8 cellular contexts compared by ENCODE assay signal in the genomic region with DNA sequence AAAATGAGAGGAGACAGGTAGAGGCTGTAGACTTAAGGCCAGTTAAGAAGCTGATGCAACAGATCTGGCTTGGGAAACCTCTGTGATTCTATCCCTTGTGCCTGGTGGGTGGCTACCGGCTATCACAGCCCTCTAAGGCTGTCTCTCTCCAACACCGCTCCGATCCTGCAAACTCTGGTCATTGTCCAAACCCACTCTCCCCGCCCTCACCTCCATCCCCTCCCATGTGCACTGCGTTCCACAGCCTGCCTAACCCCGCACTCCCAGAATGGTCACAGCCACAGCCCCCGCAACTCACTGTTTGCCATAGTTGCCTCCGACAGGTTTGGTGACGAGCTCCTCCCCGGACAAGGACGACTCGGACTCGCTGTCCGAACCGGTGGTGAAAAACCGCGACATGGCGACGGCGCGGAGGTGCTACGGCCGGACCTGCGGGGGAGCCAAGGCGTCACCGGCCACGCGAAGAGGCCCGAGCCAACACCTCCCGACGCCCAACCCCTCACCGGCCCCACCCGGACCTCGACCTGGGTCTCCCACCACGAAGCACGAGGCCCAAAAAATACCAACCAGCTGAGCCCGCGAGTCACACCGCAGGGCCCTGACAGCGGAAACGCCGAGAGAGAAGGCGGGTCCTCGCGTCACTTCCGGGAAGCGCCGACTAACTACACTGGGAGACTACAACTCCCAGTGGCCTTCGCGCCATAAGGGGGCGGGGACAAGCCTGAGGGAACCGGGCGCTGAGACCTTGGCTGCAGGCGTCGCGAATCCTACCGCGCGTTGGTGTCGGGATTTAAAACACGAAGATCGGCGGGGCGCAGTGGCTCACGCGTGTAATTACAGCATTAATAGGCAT. TPM values are rescaled to one million over a fixed set of nuclear protein-coding genes. Genes with fewer than 3 reads are reported as not detected.
DNase-seq lines count a peak whose midpoint lies in the region; ATAC-seq, FAIRE-seq and TF ChIP-seq lines count a peak whose summit lies in the region.
"Not testable (repeated sequence)": the region's sequence is repeated elsewhere in the genome, so short reads cannot be mapped to it uniquely, and the experiment has no call there.

A gene with protein sequence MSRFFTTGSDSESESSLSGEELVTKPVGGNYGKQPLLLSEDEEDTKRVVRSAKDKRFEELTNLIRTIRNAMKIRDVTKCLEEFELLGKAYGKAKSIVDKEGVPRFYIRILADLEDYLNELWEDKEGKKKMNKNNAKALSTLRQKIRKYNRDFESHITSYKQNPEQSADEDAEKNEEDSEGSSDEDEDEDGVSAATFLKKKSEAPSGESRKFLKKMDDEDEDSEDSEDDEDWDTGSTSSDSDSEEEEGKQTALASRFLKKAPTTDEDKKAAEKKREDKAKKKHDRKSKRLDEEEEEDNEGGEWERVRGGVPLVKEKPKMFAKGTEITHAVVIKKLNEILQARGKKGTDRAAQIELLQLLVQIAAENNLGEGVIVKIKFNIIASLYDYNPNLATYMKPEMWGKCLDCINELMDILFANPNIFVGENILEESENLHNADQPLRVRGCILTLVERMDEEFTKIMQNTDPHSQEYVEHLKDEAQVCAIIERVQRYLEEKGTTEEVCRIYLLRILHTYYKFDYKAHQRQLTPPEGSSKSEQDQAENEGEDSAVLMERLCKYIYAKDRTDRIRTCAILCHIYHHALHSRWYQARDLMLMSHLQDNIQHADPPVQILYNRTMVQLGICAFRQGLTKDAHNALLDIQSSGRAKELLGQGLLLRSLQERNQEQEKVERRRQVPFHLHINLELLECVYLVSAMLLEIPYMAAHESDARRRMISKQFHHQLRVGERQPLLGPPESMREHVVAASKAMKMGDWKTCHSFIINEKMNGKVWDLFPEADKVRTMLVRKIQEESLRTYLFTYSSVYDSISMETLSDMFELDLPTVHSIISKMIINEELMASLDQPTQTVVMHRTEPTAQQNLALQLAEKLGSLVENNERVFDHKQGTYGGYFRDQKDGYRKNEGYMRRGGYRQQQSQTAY (minus strand): TSS at position 622 of the 853 bp plus-strand sequence. CDS start 223 bp downstream, at position 399.

- intact Hi-C loops in GM12878 (cut with micrococcal nuclease; ENCODE audit: unreplicated experiment); transverse colon (cut with DNase I; ENCODE audit: low total_unique reads): not testable (repeated sequence)

- H2AFZ ChIP-seq in GM12878 (ENCODE audit: control insufficient read depth, low read depth, low read length), result not testable (repeated sequence)

- H3K9me3 Mint-ChIP-seq in nephron progenitor cell, result not testable (repeated sequence)

- H3K27me3 Mint-ChIP-seq in nephron progenitor cell (ENCODE audit: low read depth, poor library complexity), result not testable (repeated sequence)

- peak; percentile 98 for ATAC-seq in GM18498 (IDR thresholded peaks at IDR 0.05; ENCODE audit: unreplicated experiment)
- peak; percentile 92 for ATAC-seq in GM21717 (IDR thresholded peaks at IDR 0.05; ENCODE audit: unreplicated experiment)
- peak; percentile 96 for ATAC-seq in HG03196 (IDR thresholded peaks at IDR 0.05; ENCODE audit: unreplicated experiment)
- ATAC-seq in GM12878, result peak; percentile 99

- not testable (repeated sequence) for TF ChIP-seq POLR2A in GM12878 (IDR thresholded peaks at IDR 0.05; ENCODE audit: low read depth, low read length); transverse colon (IDR thresholded peaks at IDR 0.05)

- not testable (repeated sequence) for DNase-seq in SJSA1 (ENCODE audit: low read depth in 1 of 2, low spot score in 2 of 2); GM12878 (ENCODE audit: low read depth, low spot score); cardiac muscle cell (ENCODE audit: low read depth in 1 of 2, low spot score in 1 of 2); nephron progenitor cell; transverse colon

- POLR2A ChIA-PET in GM12878 (lab: Charles Lee), result not testable (repeated sequence)

- not testable (repeated sequence) for TF ChIP-seq CTCF in GM12878 (IDR thresholded peaks at IDR 0.05 in 2 of 3, conservative IDR thresholded peaks at IDR 0.05 in 1 of 3; ENCODE audit: control insufficient read depth in 2 of 3, extremely low read depth in 1 of 3, insufficient read depth in 1 of 3, low read depth in 3 of 3, low read length in 3 of 3); cardiac muscle cell (IDR thresholded peaks at IDR 0.05; ENCODE audit: low read depth, low read length); nephron progenitor cell (IDR thresholded peaks at IDR 0.05); transverse colon (IDR thresholded peaks at IDR 0.05)

- RAD21 ChIA-PET in GM12878 (lab: Charles Lee; ENCODE audit: unreplicated experiment), result not testable (repeated sequence)

- TF ChIP-seq EP300 in GM12878 (IDR thresholded peaks at IDR 0.05; ENCODE audit: borderline replicate concordance in 1 of 2, control insufficient read depth in 1 of 2, low read depth in 2 of 2, low read length in 2 of 2); transverse colon (IDR thresholded peaks at IDR 0.05; ENCODE audit: low read depth): not testable (repeated sequence)

- H3K9ac ChIP-seq in GM12878 (ENCODE audit: control insufficient read depth, insufficient read depth, low read length), result not testable (repeated sequence)

- in situ Hi-C loops in GM12878 (cut with MboI); transverse colon (cut with MboI; ENCODE audit: low pct_ligation_motif_present in 1 of 4, low pct_unique_long_range_greater_than_20kb in 1 of 4, low sequenced_read_pairs in 3 of 4): not testable (repeated sequence)

- not testable (repeated sequence) for BruUV-seq in GM12878 (replicated peaks; lab: Mats Ljungman, UMichigan)

- CTCF ChIA-PET in GM12878 (lab: Yijun Ruan, JAX), result not testable (repeated sequence)

- not testable (repeated sequence) for H3K9me3 ChIP-seq in SJSA1 (replicated peaks); GM12878 (replicated peaks; ENCODE audit: control insufficient read depth, insufficient read depth, low read length); cardiac muscle cell (ENCODE audit: low read depth); transverse colon

- H3K27me3 ChIP-seq in SJSA1 (replicated peaks); GM12878 (replicated peaks in 1 of 2; ENCODE audit: control insufficient read depth in 2 of 2, insufficient read depth in 2 of 2, low read length in 1 of 2); cardiac muscle cell; transverse colon: not testable (repeated sequence)

- 0 out of 2 replicates have a peak within 1 kb of the TSS, but pooled peaks have one; percentile 9 for H3K4me2 ChIP-seq in GM12878 (ENCODE audit: control insufficient read depth, insufficient read depth)

- FAIRE-seq in GM12878 (lab: Jason Lieb, UNC), result peak; percentile 99

- not testable (repeated sequence) for TF ChIP-seq RAD21 in GM12878 (IDR thresholded peaks at IDR 0.05; ENCODE audit: insufficient read depth, low read depth, low read length)

- SMC1A ChIA-PET in GM12878 (lab: Charles Lee; ENCODE audit: uncharacterized antibody, unreplicated experiment), result not testable (repeated sequence)

- not testable (repeated sequence) for H3K4me3 ChIP-seq in SJSA1, GM12878
- peak within 1 kb of the TSS; percentile 16 for H3K4me3 ChIP-seq in cardiac muscle cell
- peak within 1 kb of the TSS in 1 of 4 donors; percentile 24 for H3K4me3 ChIP-seq in transverse colon

- H3K27ac Mint-ChIP-seq in nephron progenitor cell, result not testable (repeated sequence)

- H3K36me3 Mint-ChIP-seq in nephron progenitor cell (ENCODE audit: low read depth), result not testable (repeated sequence)

- not testable (repeated sequence) for H3K4me1 ChIP-seq in SJSA1 (replicated peaks); GM12878 (ENCODE audit: control insufficient read depth, insufficient read depth, low read length); cardiac muscle cell (ENCODE audit: low read depth); transverse colon

- H4K20me1 ChIP-seq in GM12878 (ENCODE audit: control insufficient read depth, insufficient read depth), result not testable (repeated sequence)

- WGBS in GM12878 (ENCODE audit: insufficient coverage, insufficient replicate concordance, low lambda C conversion rate, missing lambda C conversion rate), result no CpG with 5 or more reads among the region's 66 CpGs
- no CpG with 5 or more reads among the region's 66 CpGs for WGBS in transverse colon (ENCODE audit: low coverage in 1 of 2), 2 donors

- not testable (repeated sequence) for H3K4me1 Mint-ChIP-seq in nephron progenitor cell

- peak within 1 kb of the TSS; percentile 75 for H3K4me3 Mint-ChIP-seq in nephron progenitor cell

- not testable (repeated sequence) for H3K27ac ChIP-seq in SJSA1; GM12878 (ENCODE audit: control insufficient read depth, insufficient read depth); cardiac muscle cell; transverse colon

- not testable (repeated sequence) for H3K36me3 ChIP-seq in SJSA1; GM12878 (ENCODE audit: control insufficient read depth in 2 of 2, insufficient read depth in 2 of 2, low read length in 1 of 2); cardiac muscle cell; transverse colon

- not testable (repeated sequence) for H3K79me2 ChIP-seq in GM12878 (ENCODE audit: control insufficient read depth, insufficient read depth, low read length)

RNA-seq across cellular contexts. Expression of the gene that starts here (rescaled TPM):
- 43.3 and 49.8 TPM in 2 replicates for total RNA-seq in SJSA1 (2014; rRNA removed; shearing (Covaris generic))
- total RNA-seq in GM12878 (2013; cell fraction: nucleolus; rRNA removed), result 44.0 and 57.7 TPM in 2 replicates
- total RNA-seq in GM12878 (2014; rRNA removed), result 70.2 and 93.6 TPM in 2 replicates
- 50.1 and 52.6 TPM in 2 replicates for total RNA-seq in GM12878 (2014; rRNA removed; fragmentation: Illumina TruSeq; extraction: Trizol)
- 60.0 and 63.7 TPM in 2 replicates for total RNA-seq in GM12878 (2021)
- polyA plus RNA-seq in GM12878 (2011; ENCODE audit: low read depth), result 12.7 TPM
- 31.1 and 67.2 TPM in 2 replicates for polyA plus RNA-seq in GM12878 (2011; rRNA removed)
- 193 and 204 TPM in 2 replicates for polyA plus RNA-seq in GM12878 (2011; cell fraction: cytosol; rRNA removed)
- 141 and 159 TPM in 2 replicates for polyA plus RNA-seq in GM12878 (2011; cell fraction: nucleus; rRNA removed)
- polyA plus RNA-seq in GM12878 (2012), result 18.7 and 30.1 TPM in 2 replicates
- 17.3 and 66.1 TPM in 2 replicates for polyA plus RNA-seq in GM12878 (2014; fragmentation: Illumina TruSeq; extraction: Trizol)
- polyA plus RNA-seq in GM12878 (2014; fragmentation: Nextera tagmentation; extraction: Ambion mirVana), result 1 to 10 TPM; 2.7 to 8.3 TPM
- 70.3 and 81.2 TPM in 2 replicates for polyA plus RNA-seq in GM12878 (2014; rRNA removed)
- 1 to 10 TPM in 1 of 2 experiments, not detected in 1; 1.7 TPM for polyA plus RNA-seq in GM12878 (2016; fragmentation: Nextera tagmentation; extraction: Ambion mirVana)
- polyA minus RNA-seq in GM12878 (2011; rRNA and poly(A)+ RNA removed), result 241 and 253 TPM in 2 replicates
- 57.5 and 68.9 TPM in 2 replicates for polyA minus RNA-seq in GM12878 (2011; cell fraction: cytosol; rRNA and poly(A)+ RNA removed)
- 49.1 and 79.1 TPM in 2 replicates for polyA minus RNA-seq in GM12878 (2011; cell fraction: nucleus; rRNA and poly(A)+ RNA removed)
- total RNA-seq in cardiac muscle cell, result 107 and 122 TPM in 2 replicates
- polyA plus RNA-seq in cardiac muscle cell, result 1.2 TPM in 1 of 2 replicates, not detected in the other
- 100 to 1,000 TPM; 114 to 406 (median 185) TPM for total RNA-seq in transverse colon
